In the genomic region with DNA sequence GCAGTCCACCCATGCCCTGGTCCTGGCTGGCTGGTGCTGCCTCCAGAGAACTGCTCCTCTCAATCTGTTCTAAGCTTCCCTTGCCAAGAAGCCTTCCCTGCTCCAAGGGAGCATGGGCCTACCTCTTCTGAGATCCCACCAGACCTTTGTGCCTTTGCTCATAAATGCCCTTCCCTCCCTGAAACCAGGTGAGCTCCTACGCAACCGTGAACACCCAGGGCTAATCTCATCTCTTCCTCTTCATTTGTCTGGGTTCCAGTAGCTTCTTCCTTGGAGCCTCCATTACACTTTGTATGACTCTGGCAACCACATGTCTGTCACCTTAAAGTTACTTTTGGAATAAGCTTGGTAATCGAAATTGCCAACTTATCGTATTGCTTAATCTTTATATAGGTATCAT, we compare ENCODE assay signal across 28 cellular contexts.
"Had no signal": no experiment of that assay in that cellular context is flagged by ENCODE, and none has a peak within 500 bp of the region (broad histone marks: within the 10 kb centered on the region; RNA-seq: fewer than 3 reads in every experiment).

No MANE protein-coding gene starts in this region.

- H3K27ac ChIP-seq: colonic mucosa, epithelial cell of prostate, esophagus squamous epithelium, gastrocnemius medialis, heart right ventricle, left lung, lower lobe of right lung had no signal

- FAIRE-seq: endometrium, islet of Langerhans, keratinocyte had no signal

- H3K36me3 Mint-ChIP-seq: mesothelial cell of epicardium, naive B cell had no signal

- H3K4me3 Mint-ChIP-seq: dendritic cell treated with granulocyte-macrophage colony-stimulating factor and Interleukin-4, amounts not matched to agents 40 ng/mL and 50 ng/mL, for 4 days; effector memory CD8-positive, alpha-beta T cell; endodermal cell; mesothelial cell of epicardium had no signal

- H3K4me1 Mint-ChIP-seq: endodermal cell, mesothelial cell of epicardium, naive B cell had no signal

- H3K9me3 Mint-ChIP-seq: dendritic cell treated with granulocyte-macrophage colony-stimulating factor and Interleukin-4, amounts not matched to agents 40 ng/mL and 50 ng/mL, for 4 days; effector memory CD8-positive, alpha-beta T cell; endodermal cell; mesothelial cell of epicardium; naive B cell had no signal

- ATAC-seq: effector memory CD8-positive, alpha-beta T cell; esophagus mucosa; gastrocnemius medialis; heart right ventricle; left cardiac atrium; left lung; left ventricle myocardium superior; mucosa of descending colon had no signal

- H3K36me3 ChIP-seq: colonic mucosa, esophagus squamous epithelium, gastrocnemius medialis, heart right ventricle, left lung, lower lobe of right lung had no signal

- DNase-seq: colonic mucosa; cortex of kidney; effector CD8-positive, alpha-beta T cell; effector memory CD8-positive, alpha-beta T cell; endodermal cell; erythroblast; esophagus squamous epithelium; foreskin fibroblast; foreskin melanocyte; gastrocnemius medialis; glutamatergic neuron; head of caudate nucleus; heart right ventricle; hippocampal formation; left cardiac atrium; left ventricle myocardium superior; lower lobe of right lung; mesenchymal stem cell; naive B cell had no signal

- H3K4me1 ChIP-seq: colonic mucosa, esophagus squamous epithelium, gastrocnemius medialis, heart right ventricle, left lung, lower lobe of right lung had no signal

- H3K27me3 ChIP-seq: colonic mucosa, esophagus squamous epithelium, gastrocnemius medialis, left lung had no signal

- H3K4me3 ChIP-seq: colonic mucosa, esophagus squamous epithelium, gastrocnemius medialis, heart right ventricle, left lung, lower lobe of right lung, mucosa of descending colon had no signal

- H3K27ac Mint-ChIP-seq: dendritic cell treated with granulocyte-macrophage colony-stimulating factor and Interleukin-4, amounts not matched to agents 40 ng/mL and 50 ng/mL, for 4 days; endodermal cell; mesothelial cell of epicardium; naive B cell had no signal

- H3K9me3 ChIP-seq: colonic mucosa, esophagus squamous epithelium, gastrocnemius medialis, heart right ventricle, left lung, lower lobe of right lung, mucosa of descending colon had no signal
